In genomic region chr5:149388498-149389190, GRCh38 we compare ENCODE assay signal across 19 cellular contexts. TPM values are rescaled to one million over a fixed set of nuclear protein-coding genes. Genes with fewer than 3 reads are reported as not detected.
DNase-seq lines count a peak whose midpoint lies in the region; ATAC-seq and TF ChIP-seq lines count a peak whose summit lies in the region.
"Had no signal": no experiment of that assay in that cellular context is flagged by ENCODE, and none has a peak within 500 bp of the region (broad histone marks: within the 10 kb centered on the region; RNA-seq: fewer than 3 reads in every experiment).

No MANE protein-coding gene starts in this region.

- DNase-seq in right atrium auricular region (ENCODE audit: low spot score) (no peak), left cardiac atrium (no peak), right cardiac atrium (no peak), sigmoid colon (peak; percentile 54), NCI-H446 treated with DMSO at 0.1 percent for 48 hours (lab: John Stamatoyannopoulos, UW) (no peak), NCI-H1092 treated with DMSO at 0.1 percent for 48 hours (lab: John Stamatoyannopoulos, UW) (no peak), NCI-H1436 treated with DMSO at 0.1 percent for 48 hours (lab: John Stamatoyannopoulos, UW) (no peak)
- DNase-seq: ACHN; activated effector memory CD4-positive, alpha-beta T cell treated with Interleukin-2 at 50 U/mL for 16 hours; anterior cingulate cortex; COR-L47; hypothalamus; naive thymus-derived CD4-positive, alpha-beta T cell; NCI-H526 treated with DMSO at 0.1 percent for 48 hours; stimulated activated CD4-positive, alpha-beta T cell treated with anti-CD3 and anti-CD28 coated beads, Interleukin-1b, Interleukin-23, amount 100 ng/mL, for 48 hours had no signal

- 72% methylated on average over 7 of the region's 7 CpGs for WGBS in right cardiac atrium
- 78 to 90% methylated on average over 7 of the region's 7 CpGs for WGBS in sigmoid colon, 2 donors

- ATAC-seq in left cardiac atrium (no peak), right cardiac atrium (peak in 1 of 2 donors; percentile 31), HG02970 (IDR thresholded peaks at IDR 0.05; ENCODE audit: low FRiP score, unreplicated experiment) (no peak)
- ATAC-seq: HCT116; naive thymus-derived CD4-positive, alpha-beta T cell had no signal

- no peaks in the 10 kb centered on the region for H3K9me3 ChIP-seq in right atrium auricular region
- no peaks in the 10 kb centered on the region for H3K9me3 ChIP-seq in right cardiac atrium (ENCODE audit: control insufficient read depth, low read length)
- H3K9me3 ChIP-seq in sigmoid colon, result no peaks in the 10 kb centered on the region
- H3K9me3 ChIP-seq: testis had no signal

- no peak for TF ChIP-seq POLR2A in sigmoid colon (IDR thresholded peaks at IDR 0.05)

- TF ChIP-seq EP300 in sigmoid colon (IDR thresholded peaks at IDR 0.05), result peak; percentile 70 to 97 (median 90)

- H3K4me3 ChIP-seq in right atrium auricular region, result no peak overlapping the region
- H3K4me3 ChIP-seq in right cardiac atrium (ENCODE audit: low read length), result no peak overlapping the region
- H3K4me3 ChIP-seq in sigmoid colon, result no peak overlapping the region
- H3K4me3 ChIP-seq: testis had no signal

- intact Hi-C loops in left cardiac atrium (cut with DNase I) (no loop called here), right cardiac atrium (cut with DNase I) (no loop called here), sigmoid colon (cut with DNase I) (loop anchor here (1.0 kb wide), 1 partner anchor 18 kb away; no protein-coding TSS in a partner anchor)

- TF ChIP-seq CTCF in right atrium auricular region (IDR thresholded peaks at IDR 0.05) (no peak), sigmoid colon (IDR thresholded peaks at IDR 0.05) (no peak)

- H3K27ac ChIP-seq in right atrium auricular region, result peak overlapping the region; percentile 89 to 93
- H3K27ac ChIP-seq in right cardiac atrium (ENCODE audit: low read length), result peak overlapping the region; percentile 87
- peak overlapping the region; percentile 93 to 99 (median 98) for H3K27ac ChIP-seq in sigmoid colon

- H3K36me3 ChIP-seq in right atrium auricular region (no peaks in the 10 kb centered on the region), sigmoid colon (no peaks in the 10 kb centered on the region)

- H3K4me1 ChIP-seq in right atrium auricular region (peaks cover 0 to 69% of the 10 kb centered on the region in 2 donors), right cardiac atrium (ENCODE audit: control insufficient read depth, insufficient read depth, low read length) (peaks cover 15% of the 10 kb centered on the region), sigmoid colon (peaks cover 0 to 94% (median 84%) of the 10 kb centered on the region in 4 donors)

- H3K27me3 ChIP-seq in right atrium auricular region (no peaks in the 10 kb centered on the region), right cardiac atrium (ENCODE audit: control insufficient read depth, insufficient read depth) (no peaks in the 10 kb centered on the region), sigmoid colon (no peaks in the 10 kb centered on the region)
- H3K27me3 ChIP-seq: testis had no signal

RNA-seq across cellular contexts. Expression of gene IL17B, which starts 9.6 kb away (rescaled TPM):
- total RNA-seq in right atrium auricular region (1 to 10 TPM in 1 of 2 donors, under 1 TPM in 1; 0.83 to 2.9 TPM), left cardiac atrium (under 1 TPM; 0.44 to 0.89 TPM), right cardiac atrium (1 to 10 TPM in 1 of 4 donors, under 1 TPM in 2, not detected in 1; 0.65 to 2.3 (median 0.94) TPM), sigmoid colon (1 to 10 TPM; 3.0 to 9.6 (median 5.6) TPM)
- polyA plus RNA-seq in right cardiac atrium (1.4 TPM), sigmoid colon (under 1 TPM in 1 of 3 donors, not detected in 2; 0.82 TPM)
- total RNA-seq: naive thymus-derived CD4-positive, alpha-beta T cell; renal cortical epithelial cell had no signal
- polyA plus RNA-seq: naive thymus-derived CD4-positive, alpha-beta T cell had no signal

RNA-seq across cellular contexts. Expression of gene PCYOX1L, which starts 30.8 kb away (rescaled TPM):
- total RNA-seq in right atrium auricular region (1 to 10 TPM; 4.0 to 5.6 TPM), left cardiac atrium (1 to 10 TPM; 5.2 to 5.4 TPM), right cardiac atrium (1 to 10 TPM; 4.7 to 7.0 (median 6.2) TPM), sigmoid colon (1 to 10 TPM; 2.5 to 3.9 (median 3.5) TPM)
- polyA plus RNA-seq in right cardiac atrium (3.7 TPM), sigmoid colon (1 to 10 TPM in 2 of 3 donors, under 1 TPM in 1; 0.69 to 7.4 (median 1.2) TPM)

RNA-seq across cellular contexts. Expression of gene GRPEL2, which starts 43.3 kb away (rescaled TPM):
- 10 to 100 TPM in 1 of 2 donors, 1 to 10 TPM in 1; 6.9 to 10.7 TPM for total RNA-seq in right atrium auricular region
- 10 to 100 TPM in 1 of 2 donors, 1 to 10 TPM in 1; 8.7 to 15.4 TPM for total RNA-seq in left cardiac atrium
- 10 to 100 TPM in 1 of 4 donors, 1 to 10 TPM in 3; 9.1 to 11.3 (median 9.4) TPM for total RNA-seq in right cardiac atrium
- polyA plus RNA-seq in right cardiac atrium, result 4.8 TPM
- total RNA-seq in sigmoid colon, result 10 to 100 TPM in 3 of 4 donors, 1 to 10 TPM in 1; 8.8 to 16.3 (median 12.9) TPM
- 1 to 10 TPM; 2.5 to 8.7 (median 4.2) TPM for polyA plus RNA-seq in sigmoid colon
